1 cellular context compared by ENCODE assay signal in genomic region chr2:55618025-55618648, GRCh38.
A peak's percentile ranks its signal among the peaks of the same experiment; 100 is the strongest.
TF ChIP-seq lines count a peak whose summit lies in the region.

No MANE protein-coding gene starts in this region.

TF ChIP-seq in K562, 482 proteins besides CTCF, POLR2A, EP300 and RAD21 (continued from another document and continues in another):
- TF ChIP-seq, protein P1, sequence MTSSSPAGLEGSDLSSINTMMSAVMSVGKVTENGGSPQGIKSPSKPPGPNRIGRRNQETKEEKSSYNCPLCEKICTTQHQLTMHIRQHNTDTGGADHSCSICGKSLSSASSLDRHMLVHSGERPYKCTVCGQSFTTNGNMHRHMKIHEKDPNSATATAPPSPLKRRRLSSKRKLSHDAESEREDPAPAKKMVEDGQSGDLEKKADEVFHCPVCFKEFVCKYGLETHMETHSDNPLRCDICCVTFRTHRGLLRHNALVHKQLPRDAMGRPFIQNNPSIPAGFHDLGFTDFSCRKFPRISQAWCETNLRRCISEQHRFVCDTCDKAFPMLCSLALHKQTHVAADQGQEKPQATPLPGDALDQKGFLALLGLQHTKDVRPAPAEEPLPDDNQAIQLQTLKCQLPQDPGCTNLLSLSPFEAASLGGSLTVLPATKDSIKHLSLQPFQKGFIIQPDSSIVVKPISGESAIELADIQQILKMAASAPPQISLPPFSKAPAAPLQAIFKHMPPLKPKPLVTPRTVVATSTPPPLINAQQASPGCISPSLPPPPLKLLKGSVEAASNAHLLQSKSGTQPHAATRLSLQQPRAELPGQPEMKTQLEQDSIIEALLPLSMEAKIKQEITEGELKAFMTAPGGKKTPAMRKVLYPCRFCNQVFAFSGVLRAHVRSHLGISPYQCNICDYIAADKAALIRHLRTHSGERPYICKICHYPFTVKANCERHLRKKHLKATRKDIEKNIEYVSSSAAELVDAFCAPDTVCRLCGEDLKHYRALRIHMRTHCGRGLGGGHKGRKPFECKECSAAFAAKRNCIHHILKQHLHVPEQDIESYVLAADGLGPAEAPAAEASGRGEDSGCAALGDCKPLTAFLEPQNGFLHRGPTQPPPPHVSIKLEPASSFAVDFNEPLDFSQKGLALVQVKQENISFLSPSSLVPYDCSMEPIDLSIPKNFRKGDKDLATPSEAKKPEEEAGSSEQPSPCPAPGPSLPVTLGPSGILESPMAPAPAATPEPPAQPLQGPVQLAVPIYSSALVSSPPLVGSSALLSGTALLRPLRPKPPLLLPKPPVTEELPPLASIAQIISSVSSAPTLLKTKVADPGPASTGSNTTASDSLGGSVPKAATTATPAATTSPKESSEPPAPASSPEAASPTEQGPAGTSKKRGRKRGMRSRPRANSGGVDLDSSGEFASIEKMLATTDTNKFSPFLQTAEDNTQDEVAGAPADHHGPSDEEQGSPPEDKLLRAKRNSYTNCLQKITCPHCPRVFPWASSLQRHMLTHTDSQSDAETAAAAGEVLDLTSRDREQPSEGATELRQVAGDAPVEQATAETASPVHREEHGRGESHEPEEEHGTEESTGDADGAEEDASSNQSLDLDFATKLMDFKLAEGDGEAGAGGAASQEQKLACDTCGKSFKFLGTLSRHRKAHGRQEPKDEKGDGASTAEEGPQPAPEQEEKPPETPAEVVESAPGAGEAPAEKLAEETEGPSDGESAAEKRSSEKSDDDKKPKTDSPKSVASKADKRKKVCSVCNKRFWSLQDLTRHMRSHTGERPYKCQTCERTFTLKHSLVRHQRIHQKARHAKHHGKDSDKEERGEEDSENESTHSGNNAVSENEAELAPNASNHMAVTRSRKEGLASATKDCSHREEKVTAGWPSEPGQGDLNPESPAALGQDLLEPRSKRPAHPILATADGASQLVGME (CRISPR knock-in tag; IDR thresholded peaks at IDR 0.05): 0 out of 2 replicates have a peak, but pooled peaks have one; percentile 12
- TF ChIP-seq MCM2 (IDR thresholded peaks at IDR 0.05; ENCODE audit: low read depth) (no peak), KDM5B (IDR thresholded peaks at IDR 0.05; ENCODE audit: insufficient replicate concordance, low read depth, low read length) (peak; percentile 20), NR2C2 (CRISPR knock-in tag; IDR thresholded peaks at IDR 0.05) (no peak), NR2C2 (tag; IDR thresholded peaks at IDR 0.05) (peak; percentile 59; the same call in 1 of the 2 replicates), ZNF140 (CRISPR knock-in tag; IDR thresholded peaks at IDR 0.05) (no peak), ZC3H4 (CRISPR knock-in tag; IDR thresholded peaks at IDR 0.05; ENCODE audit: borderline replicate concordance) (peak; percentile 77; the same call in 1 of the 2 replicates), NFIC (IDR thresholded peaks at IDR 0.05) (no peak), KAT7 (CRISPR knock-in tag; IDR thresholded peaks at IDR 0.05; ENCODE audit: borderline replicate concordance) (peak; percentile 32; the same call in 1 of the 2 replicates), ZBTB11 (CRISPR knock-in tag; IDR thresholded peaks at IDR 0.05) (peak in 1 of 3 experiments; percentile 34; a peak in 2 of 6 replicates), TAF1 (IDR thresholded peaks at IDR 0.05; ENCODE audit: control insufficient read depth, extremely low read depth, insufficient read depth, low read length, severe bottlenecking) (peak; percentile 30), CHD1 (IDR thresholded peaks at IDR 0.05; ENCODE audit: low read length) (peak; percentile 80), ZNF395 (CRISPR knock-in tag; IDR thresholded peaks at IDR 0.05) (peak; percentile 39; the same call in 1 of the 2 replicates), RNF2 (IDR thresholded peaks at IDR 0.05) (no peak), SRF (CRISPR knock-in tag; IDR thresholded peaks at IDR 0.05) (0 out of 4 replicates have a peak, but pooled peaks of 1 of the 2 experiments have one; percentile 41), ZNF57 (CRISPR knock-in tag; IDR thresholded peaks at IDR 0.05) (0 out of 2 replicates have a peak, but pooled peaks have one; percentile 24), VEZF1 (CRISPR knock-in tag; IDR thresholded peaks at IDR 0.05) (no peak), ZNF197 (CRISPR knock-in tag; IDR thresholded peaks at IDR 0.05; ENCODE audit: low read depth) (peak; percentile 38; the same call in 1 of the 2 replicates), RBM14 (IDR thresholded peaks at IDR 0.05; ENCODE audit: borderline replicate concordance, insufficient read depth, low read depth, low read length) (no peak), ETV5 (CRISPR knock-in tag; IDR thresholded peaks at IDR 0.05; ENCODE audit: low read depth) (peak; percentile 8; the same call in 1 of the 2 replicates), ELF1 (tag; IDR thresholded peaks at IDR 0.05) (0 out of 2 replicates have a peak, but pooled peaks have one; percentile 1), IFI16 (CRISPR knock-in tag; IDR thresholded peaks at IDR 0.05) (0 out of 2 replicates have a peak, but pooled peaks have one; percentile 20), SMARCA5 (IDR thresholded peaks at IDR 0.05) (0 out of 2 replicates have a peak, but pooled peaks have one; percentile 12), FOSL1 (tag; conservative IDR thresholded peaks at IDR 0.05) (peak; percentile 52), TAF7 (tag; IDR thresholded peaks at IDR 0.05) (0 out of 2 replicates have a peak, but pooled peaks have one; percentile 66), SMARCA4 (IDR thresholded peaks at IDR 0.05) (peak; percentile 26; the same call in 1 of the 2 replicates), NFYB (IDR thresholded peaks at IDR 0.05; ENCODE audit: extremely low read depth, insufficient read length) (no peak), EP400 (IDR thresholded peaks at IDR 0.05) (0 out of 2 replicates have a peak, but pooled peaks have one; percentile 0), ZFP1 (CRISPR knock-in tag; IDR thresholded peaks at IDR 0.05) (0 out of 2 replicates have a peak, but pooled peaks have one; percentile 53), SIN3B (IDR thresholded peaks at IDR 0.05; ENCODE audit: low read depth) (0 out of 2 replicates have a peak, but pooled peaks have one; percentile 5)
- TF ChIP-seq, protein P2, sequence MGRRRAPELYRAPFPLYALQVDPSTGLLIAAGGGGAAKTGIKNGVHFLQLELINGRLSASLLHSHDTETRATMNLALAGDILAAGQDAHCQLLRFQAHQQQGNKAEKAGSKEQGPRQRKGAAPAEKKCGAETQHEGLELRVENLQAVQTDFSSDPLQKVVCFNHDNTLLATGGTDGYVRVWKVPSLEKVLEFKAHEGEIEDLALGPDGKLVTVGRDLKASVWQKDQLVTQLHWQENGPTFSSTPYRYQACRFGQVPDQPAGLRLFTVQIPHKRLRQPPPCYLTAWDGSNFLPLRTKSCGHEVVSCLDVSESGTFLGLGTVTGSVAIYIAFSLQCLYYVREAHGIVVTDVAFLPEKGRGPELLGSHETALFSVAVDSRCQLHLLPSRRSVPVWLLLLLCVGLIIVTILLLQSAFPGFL (CRISPR knock-in tag; IDR thresholded peaks at IDR 0.05): 0 out of 2 replicates have a peak, but pooled peaks have one; percentile 53
- TF ChIP-seq, protein P3, sequence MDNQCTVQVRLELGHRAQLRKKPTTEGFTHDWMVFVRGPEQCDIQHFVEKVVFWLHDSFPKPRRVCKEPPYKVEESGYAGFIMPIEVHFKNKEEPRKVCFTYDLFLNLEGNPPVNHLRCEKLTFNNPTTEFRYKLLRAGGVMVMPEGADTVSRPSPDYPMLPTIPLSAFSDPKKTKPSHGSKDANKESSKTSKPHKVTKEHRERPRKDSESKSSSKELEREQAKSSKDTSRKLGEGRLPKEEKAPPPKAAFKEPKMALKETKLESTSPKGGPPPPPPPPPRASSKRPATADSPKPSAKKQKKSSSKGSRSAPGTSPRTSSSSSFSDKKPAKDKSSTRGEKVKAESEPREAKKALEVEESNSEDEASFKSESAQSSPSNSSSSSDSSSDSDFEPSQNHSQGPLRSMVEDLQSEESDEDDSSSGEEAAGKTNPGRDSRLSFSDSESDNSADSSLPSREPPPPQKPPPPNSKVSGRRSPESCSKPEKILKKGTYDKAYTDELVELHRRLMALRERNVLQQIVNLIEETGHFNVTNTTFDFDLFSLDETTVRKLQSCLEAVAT (IDR thresholded peaks at IDR 0.05): 0 out of 4 replicates have a peak, but pooled peaks have one; percentile 39 to 67
- TF ChIP-seq, protein P4, sequence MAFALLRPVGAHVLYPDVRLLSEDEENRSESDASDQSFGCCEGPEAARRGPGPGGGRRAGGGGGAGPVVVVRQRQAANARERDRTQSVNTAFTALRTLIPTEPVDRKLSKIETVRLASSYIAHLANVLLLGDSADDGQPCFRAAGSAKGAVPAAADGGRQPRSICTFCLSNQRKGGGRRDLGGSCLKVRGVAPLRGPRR (CRISPR knock-in tag; IDR thresholded peaks at IDR 0.05): 0 out of 2 replicates have a peak, but pooled peaks have one; percentile 30
- TF ChIP-seq, protein P5, sequence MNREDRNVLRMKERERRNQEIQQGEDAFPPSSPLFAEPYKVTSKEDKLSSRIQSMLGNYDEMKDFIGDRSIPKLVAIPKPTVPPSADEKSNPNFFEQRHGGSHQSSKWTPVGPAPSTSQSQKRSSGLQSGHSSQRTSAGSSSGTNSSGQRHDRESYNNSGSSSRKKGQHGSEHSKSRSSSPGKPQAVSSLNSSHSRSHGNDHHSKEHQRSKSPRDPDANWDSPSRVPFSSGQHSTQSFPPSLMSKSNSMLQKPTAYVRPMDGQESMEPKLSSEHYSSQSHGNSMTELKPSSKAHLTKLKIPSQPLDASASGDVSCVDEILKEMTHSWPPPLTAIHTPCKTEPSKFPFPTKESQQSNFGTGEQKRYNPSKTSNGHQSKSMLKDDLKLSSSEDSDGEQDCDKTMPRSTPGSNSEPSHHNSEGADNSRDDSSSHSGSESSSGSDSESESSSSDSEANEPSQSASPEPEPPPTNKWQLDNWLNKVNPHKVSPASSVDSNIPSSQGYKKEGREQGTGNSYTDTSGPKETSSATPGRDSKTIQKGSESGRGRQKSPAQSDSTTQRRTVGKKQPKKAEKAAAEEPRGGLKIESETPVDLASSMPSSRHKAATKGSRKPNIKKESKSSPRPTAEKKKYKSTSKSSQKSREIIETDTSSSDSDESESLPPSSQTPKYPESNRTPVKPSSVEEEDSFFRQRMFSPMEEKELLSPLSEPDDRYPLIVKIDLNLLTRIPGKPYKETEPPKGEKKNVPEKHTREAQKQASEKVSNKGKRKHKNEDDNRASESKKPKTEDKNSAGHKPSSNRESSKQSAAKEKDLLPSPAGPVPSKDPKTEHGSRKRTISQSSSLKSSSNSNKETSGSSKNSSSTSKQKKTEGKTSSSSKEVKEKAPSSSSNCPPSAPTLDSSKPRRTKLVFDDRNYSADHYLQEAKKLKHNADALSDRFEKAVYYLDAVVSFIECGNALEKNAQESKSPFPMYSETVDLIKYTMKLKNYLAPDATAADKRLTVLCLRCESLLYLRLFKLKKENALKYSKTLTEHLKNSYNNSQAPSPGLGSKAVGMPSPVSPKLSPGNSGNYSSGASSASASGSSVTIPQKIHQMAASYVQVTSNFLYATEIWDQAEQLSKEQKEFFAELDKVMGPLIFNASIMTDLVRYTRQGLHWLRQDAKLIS (CRISPR knock-in tag; IDR thresholded peaks at IDR 0.05): peak; percentile 91; the same call in 1 of the 2 replicates
- TF ChIP-seq, protein P6, sequence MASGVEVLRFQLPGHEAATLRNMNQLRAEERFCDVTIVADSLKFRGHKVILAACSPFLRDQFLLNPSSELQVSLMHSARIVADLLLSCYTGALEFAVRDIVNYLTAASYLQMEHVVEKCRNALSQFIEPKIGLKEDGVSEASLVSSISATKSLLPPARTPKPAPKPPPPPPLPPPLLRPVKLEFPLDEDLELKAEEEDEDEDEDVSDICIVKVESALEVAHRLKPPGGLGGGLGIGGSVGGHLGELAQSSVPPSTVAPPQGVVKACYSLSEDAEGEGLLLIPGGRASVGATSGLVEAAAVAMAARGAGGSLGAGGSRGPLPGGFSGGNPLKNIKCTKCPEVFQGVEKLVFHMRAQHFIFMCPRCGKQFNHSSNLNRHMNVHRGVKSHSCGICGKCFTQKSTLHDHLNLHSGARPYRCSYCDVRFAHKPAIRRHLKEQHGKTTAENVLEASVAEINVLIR (CRISPR knock-in tag; IDR thresholded peaks at IDR 0.05): no peak
